ENCODE assay signal across 7 cellular contexts in the genomic region with DNA sequence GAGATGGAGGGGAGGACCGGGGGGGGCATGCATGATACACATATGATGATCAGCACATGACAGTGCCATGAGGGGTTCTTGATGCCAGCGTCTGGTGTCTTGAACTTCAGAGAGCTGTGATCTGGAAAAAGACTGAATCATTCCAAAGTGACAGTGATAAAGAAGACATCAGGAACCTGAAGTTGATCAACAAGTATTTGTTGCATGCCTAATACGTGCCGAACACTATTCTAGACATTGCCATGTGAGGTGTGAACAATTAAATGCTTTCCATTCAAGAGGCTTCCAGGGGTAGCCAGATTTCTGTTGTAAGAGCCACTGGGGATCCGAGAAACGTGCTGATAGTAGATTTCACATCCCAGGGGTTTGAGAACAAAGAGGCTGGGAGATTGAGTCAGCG.
"Had no signal": no experiment of that assay in that cellular context is flagged by ENCODE, and none has a peak within 500 bp of the region (broad histone marks: within the 10 kb centered on the region; RNA-seq: fewer than 3 reads in every experiment).

No MANE protein-coding gene starts in this region.

- H3K9me3 Mint-ChIP-seq: HFFc6 had no signal

- H3K4me3 ChIP-seq: K562 had no signal

- H3K4me3 Mint-ChIP-seq: HFFc6 had no signal

- ATAC-seq: K562 had no signal

- DNase-seq: GOT3, H7, HCEC 1CT, HFFc6, IMR-90, KG1 had no signal

- H3K27ac Mint-ChIP-seq: HFFc6 had no signal
